8 cellular contexts compared by ENCODE assay signal in the genomic region with DNA sequence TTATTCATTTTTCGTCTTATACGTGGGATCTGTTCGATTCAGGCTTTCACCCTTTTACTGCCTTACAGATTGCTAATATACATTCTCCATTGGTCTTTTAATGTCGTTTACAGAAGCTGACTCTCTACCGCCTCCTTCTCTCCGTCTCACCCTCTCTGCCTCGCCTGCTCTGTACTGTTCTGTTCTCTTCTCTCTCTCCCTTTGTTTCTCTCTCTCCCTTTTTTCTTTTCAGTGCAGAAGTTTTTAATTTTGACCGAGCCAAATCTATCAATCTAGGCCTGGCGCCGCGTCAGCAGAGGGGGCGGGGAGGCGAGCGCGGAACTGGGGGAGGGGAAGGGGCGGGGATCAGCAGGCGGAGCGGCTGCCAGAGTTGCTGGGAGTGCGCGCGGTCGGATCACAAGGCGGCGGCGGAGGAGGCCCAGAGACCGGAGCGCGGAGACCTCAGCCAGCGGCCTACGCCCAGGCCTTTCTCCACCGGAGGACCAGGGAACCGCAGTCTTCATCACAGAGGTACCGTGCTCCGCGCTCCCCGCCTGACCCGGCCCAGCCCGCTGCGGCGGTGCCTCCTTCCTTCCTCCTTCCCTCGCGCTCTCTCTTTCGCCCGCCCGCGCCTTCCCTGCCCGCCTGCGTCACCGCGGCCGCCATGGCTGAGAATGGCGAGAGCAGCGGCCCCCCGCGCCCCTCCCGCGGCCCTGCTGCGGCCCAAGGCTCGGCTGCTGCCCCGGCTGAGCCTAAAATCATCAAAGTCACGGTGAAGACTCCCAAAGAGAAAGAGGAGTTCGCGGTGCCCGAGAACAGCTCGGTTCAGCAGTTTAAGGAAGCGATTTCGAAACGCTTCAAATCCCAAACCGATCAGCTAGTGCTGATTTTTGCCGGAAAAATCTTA. TPM values are rescaled to one million over a fixed set of nuclear protein-coding genes. Genes with fewer than 3 reads are reported as not detected.
DNase-seq lines count a peak whose midpoint lies in the region; ATAC-seq, FAIRE-seq and TF ChIP-seq lines count a peak whose summit lies in the region.

UBQLN2 (plus strand) TSS at position 397 of the 886 bp plus-strand sequence; CDS start at position 644, 247 bp downstream.

- no peaks in the 10 kb centered on the region for H3K36me3 ChIP-seq in kidney (ENCODE audit: control insufficient read depth in 1 of 2, insufficient read depth in 2 of 2, low read length in 2 of 2)

- peak; percentile 79 for TF ChIP-seq POLR2A in A549 (IDR thresholded peaks at IDR 0.05; ENCODE audit: low read length)

- CTCF ChIA-PET in A549 (lab: Yijun Ruan, JAX): no interaction called here

- peak within 1 kb of the TSS; percentile 93 for H3K4me2 ChIP-seq in A549

- peak; percentile 94 for ATAC-seq in A549
- ATAC-seq in GM18861 (IDR thresholded peaks at IDR 0.05; ENCODE audit: unreplicated experiment): peak; percentile 38
- peak; percentile 64 for ATAC-seq in HG03103 (IDR thresholded peaks at IDR 0.05; ENCODE audit: low read depth, unreplicated experiment)

- POLR2A ChIA-PET in A549 (lab: Yijun Ruan, JAX): interaction anchor here (0.9 kb wide), 1 partner anchor 12 kb away, joined by 3 read pairs; no protein-coding TSS in a partner anchor

- FAIRE-seq in A549 (lab: Jason Lieb, UNC): no peak
- FAIRE-seq in kidney (lab: Jason Lieb, UNC): no peak

- H3K27ac ChIP-seq in A549 (peak within 1 kb of the TSS; percentile 95 to 99), kidney (ENCODE audit: low read depth in 2 of 2, low read length in 2 of 2) (peak within 1 kb of the TSS; percentile 93 to 97)

- no peak for TF ChIP-seq EP300 in A549 (IDR thresholded peaks at IDR 0.05)

- H3K9ac ChIP-seq in kidney (ENCODE audit: low read length in 2 of 2): peak within 1 kb of the TSS; percentile 93 to 95

- 3% methylated on average over 32 of the region's 70 CpGs for WGBS in A549 (ENCODE audit: missing lambda C conversion rate)

- no peak for TF ChIP-seq RAD21 in A549 (conservative IDR thresholded peaks at IDR 0.05 in 1 of 2, IDR thresholded peaks at IDR 0.05 in 1 of 2)

- H3K4me3 ChIP-seq in A549 (peak within 1 kb of the TSS; percentile 70), kidney (ENCODE audit: low read length in 2 of 2) (peak within 1 kb of the TSS; percentile 92 to 93)

- intact Hi-C loops in kidney (cut with DNase I): no loop called here

- TF ChIP-seq CTCF in A549 (IDR thresholded peaks at IDR 0.05): no peak
- no peak for TF ChIP-seq CTCF in kidney (IDR thresholded peaks at IDR 0.05; ENCODE audit: borderline replicate concordance, extremely low read depth, insufficient read depth)

- no peaks in the 10 kb centered on the region for H3K9me3 ChIP-seq in A549
- H3K9me3 ChIP-seq in kidney (ENCODE audit: control insufficient read depth in 1 of 2, low read length in 2 of 2): no peaks in the 10 kb centered on the region

- H3K4me1 ChIP-seq in A549 (peaks cover 24% of the 10 kb centered on the region; the same call in 2 of the 3 replicates), kidney (ENCODE audit: control insufficient read depth in 1 of 2, insufficient read depth in 1 of 2, low read depth in 1 of 2, low read length in 2 of 2) (no peaks in the 10 kb centered on the region)

- DNase-seq in A549 (ENCODE audit: low read depth in 1 of 2, low spot score in 1 of 2): peak in 1 of 2 experiments; percentile 87
- peak; percentile 91 for DNase-seq in NCI-H2227 treated with DMSO at 0.1 percent for 48 hours (lab: John Stamatoyannopoulos, UW)
- peak; percentile 53 for DNase-seq in activated CD4-positive, CD25-positive, alpha-beta regulatory T cell treated with anti-CD3 and anti-CD28 coated beads, Interleukin-2, amount 50 U/mL, for 16 hours (ENCODE audit: low read depth, low spot score)
- peak; percentile 78 for DNase-seq in central memory CD4-positive, alpha-beta T cell
- DNase-seq in kidney: peak; percentile 94
- DNase-seq in stimulated activated CD4-positive, alpha-beta T cell treated with anti-CD3 and anti-CD28 coated beads, Interleukin-15, amount 100 ng/mL, for 24 hours: peak; percentile 83

TF ChIP-seq in A549, 52 proteins besides CTCF, POLR2A, EP300 and RAD21:
- TF ChIP-seq CHD2 (IDR thresholded peaks at IDR 0.05; ENCODE audit: low read length, partially characterized antibody): peak; percentile 62
- TF ChIP-seq, protein P1, sequence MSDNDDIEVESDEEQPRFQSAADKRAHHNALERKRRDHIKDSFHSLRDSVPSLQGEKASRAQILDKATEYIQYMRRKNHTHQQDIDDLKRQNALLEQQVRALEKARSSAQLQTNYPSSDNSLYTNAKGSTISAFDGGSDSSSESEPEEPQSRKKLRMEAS (IDR thresholded peaks at IDR 0.05): peak; percentile 67
- no peak for TF ChIP-seq FOSB (CRISPR knock-in tag; IDR thresholded peaks at IDR 0.05)
- TF ChIP-seq JUN (IDR thresholded peaks at IDR 0.05): peak in 1 of 2 experiments; percentile 87; a peak in 3 of 5 replicates
- TF ChIP-seq E2F6 (IDR thresholded peaks at IDR 0.05; ENCODE audit: borderline replicate concordance, low read depth): peak; percentile 57; the same call in 1 of the 2 replicates
- peak; percentile 81; the same call in 1 of the 2 replicates for TF ChIP-seq PHF8 (IDR thresholded peaks at IDR 0.05; ENCODE audit: borderline replicate concordance, low read depth)
- TF ChIP-seq USF2 (IDR thresholded peaks at IDR 0.05): no peak
- peak; percentile 74; the same call in 1 of the 3 replicates for TF ChIP-seq BCL3 (IDR thresholded peaks at IDR 0.05)
- no peak for TF ChIP-seq SREBF2 (IDR thresholded peaks at IDR 0.05)

RNA-seq across cellular contexts. Expression of gene UBQLN2, which starts in this region (rescaled TPM):
- polyA plus RNA-seq in A549 (2011; rRNA removed): 22.9 and 29.6 TPM in 2 replicates
- 18.7 and 23.9 TPM in 2 replicates for polyA plus RNA-seq in A549 (2012; cell fraction: cytosol; rRNA removed)
- 21.7 and 25.0 TPM in 2 replicates for polyA plus RNA-seq in A549 (2012; cell fraction: nucleus; rRNA removed)
- polyA plus RNA-seq in A549 (2017; fragmentation: RNase III; extraction: RNeasy Plus Mini Kit Qiagen cat#74134 plus additional on column Dnase treatment): 17.3 to 20.4 TPM (median 19.8 TPM) in 3 replicates
- 45.0 and 46.2 TPM in 2 replicates for polyA minus RNA-seq in A549 (2011; rRNA and poly(A)+ RNA removed)
- 31.9 TPM for total RNA-seq in kidney
- polyA plus RNA-seq in kidney (ENCODE audit: insufficient read depth, low read depth, low replicate concordance): 16.4 TPM

Comparison
In these comparisons a context has a peak if more than half of its experiments do, and no peak if none do; other contexts are left out.
1. ATAC-seq: peak in every context shown above with its lines; median percentile 94 in A549; 64 in HG03103; 38 in GM18861.